Comparison of ENCODE assay signal across 8 cellular contexts in genomic region chr2:168192839-168193616, GRCh38. TPM values are rescaled to one million over a fixed set of nuclear protein-coding genes. Genes with fewer than 3 reads are reported as not detected.
A peak's percentile ranks its signal among the peaks of the same experiment; 100 is the strongest.
DNase-seq lines count a peak whose midpoint lies in the region; ATAC-seq and TF ChIP-seq lines count a peak whose summit lies in the region.

No MANE protein-coding gene starts in this region.

- H4K20me1 ChIP-seq in DOHH2 (ENCODE audit: control insufficient read depth, insufficient read depth, low read depth, low read length): no peaks in the 10 kb centered on the region

- H3K36me3 Mint-ChIP-seq in activated T-cell treated with anti-CD3 and anti-CD28 coated beads, Interleukin-2, amount 50 U/mL, for 72 hours (ENCODE audit: insufficient read depth in 2 of 2): no peaks in the 10 kb centered on the region

- no peak overlapping the region for H3K27ac ChIP-seq in DOHH2 (ENCODE audit: low read depth, low read length)
- H3K27ac ChIP-seq in mucosa of rectum (ENCODE audit: low read depth in 2 of 2, low read length in 2 of 2): peak overlapping the region; percentile 77 to 89

- intact Hi-C loops in head of caudate nucleus (cut with DNase I): no loop called here

- H3K9me3 ChIP-seq in DOHH2 (ENCODE audit: control insufficient read depth, insufficient read depth, low read length) (no peaks in the 10 kb centered on the region), mucosa of rectum (ENCODE audit: control insufficient read depth in 2 of 2, low read length in 2 of 2) (no peaks in the 10 kb centered on the region)

- no peaks in the 10 kb centered on the region for H3K9me2 ChIP-seq in DOHH2 (replicated peaks; ENCODE audit: control insufficient read depth, low read length)

- H3K79me2 ChIP-seq in DOHH2 (ENCODE audit: control insufficient read depth, low read length): peaks cover 15% of the 10 kb centered on the region

- H3K4me2 ChIP-seq in DOHH2 (ENCODE audit: low read length): peak overlapping the region; percentile 42

- H3K27me3 ChIP-seq in DOHH2 (ENCODE audit: control insufficient read depth, low read length) (no peaks in the 10 kb centered on the region), mucosa of rectum (ENCODE audit: control insufficient read depth in 2 of 2, insufficient read depth in 2 of 2, low read length in 2 of 2) (no peaks in the 10 kb centered on the region)

- H3F3A ChIP-seq in DOHH2 (ENCODE audit: control insufficient read depth, insufficient read depth): no peaks in the 10 kb centered on the region

- H3K4me3 ChIP-seq in DOHH2 (ENCODE audit: low read length) (peak overlapping the region; percentile 25; the same call in 1 of the 2 replicates), mucosa of rectum (ENCODE audit: low read length in 2 of 2) (no peak overlapping the region)

- TF ChIP-seq CTCF in DOHH2 (IDR thresholded peaks at IDR 0.05; ENCODE audit: low read depth, low read length, poor library complexity, severe bottlenecking): no peak

- H3K4me1 ChIP-seq in DOHH2 (ENCODE audit: control insufficient read depth, low read length) (peaks cover 31% of the 10 kb centered on the region), mucosa of rectum (ENCODE audit: control insufficient read depth in 2 of 2, insufficient read depth in 2 of 2, low read length in 2 of 2) (peaks cover 47 to 61% of the 10 kb centered on the region in 2 donors)

- DNase-seq in NCI-H2029 treated with DMSO at 0.1 percent for 48 hours (lab: John Stamatoyannopoulos, UW) (peak; percentile 67), NCI-H345 treated with DMSO at 0.1 percent for 48 hours (lab: John Stamatoyannopoulos, UW; ENCODE audit: unreplicated experiment) (no peak), head of caudate nucleus (no peak)
- peak; percentile 56 to 59 for DNase-seq in activated T-cell treated with anti-CD3 and anti-CD28 coated beads, Interleukin-2, amount 50 U/mL, for 72 hours

- H3K9ac ChIP-seq in mucosa of rectum (ENCODE audit: low read depth in 1 of 2, low read length in 2 of 2): peak overlapping the region in 1 of 2 donors; percentile 41

- H3K27ac Mint-ChIP-seq in activated T-cell treated with anti-CD3 and anti-CD28 coated beads, Interleukin-2, amount 50 U/mL, for 72 hours: peak overlapping the region; percentile 87

- ATAC-seq in activated T-cell treated with anti-CD3 and anti-CD28 coated beads, Interleukin-2, amount 50 U/mL, for 72 hours (replicated peaks in 1 of 2): peak; percentile 79 to 83
- ATAC-seq in GM18868 (IDR thresholded peaks at IDR 0.05; ENCODE audit: unreplicated experiment) (no peak), HG03045 (IDR thresholded peaks at IDR 0.05; ENCODE audit: unreplicated experiment) (no peak)

- peaks cover 77% of the 10 kb centered on the region for H3K4me1 Mint-ChIP-seq in activated T-cell treated with anti-CD3 and anti-CD28 coated beads, Interleukin-2, amount 50 U/mL, for 72 hours (ENCODE audit: low read depth)

- H3K27me3 Mint-ChIP-seq in activated T-cell treated with anti-CD3 and anti-CD28 coated beads, Interleukin-2, amount 50 U/mL, for 72 hours (ENCODE audit: low read depth): no peaks in the 10 kb centered on the region

- peak overlapping the region; percentile 66 to 74 for H3K4me3 Mint-ChIP-seq in activated T-cell treated with anti-CD3 and anti-CD28 coated beads, Interleukin-2, amount 50 U/mL, for 72 hours

- no peaks in the 10 kb centered on the region for H3K36me3 ChIP-seq in DOHH2 (ENCODE audit: control insufficient read depth, low read length)
- no peaks in the 10 kb centered on the region for H3K36me3 ChIP-seq in mucosa of rectum (ENCODE audit: control insufficient read depth in 2 of 2, insufficient read depth in 2 of 2, low read length in 2 of 2)

- H3K9me3 Mint-ChIP-seq in activated T-cell treated with anti-CD3 and anti-CD28 coated beads, Interleukin-2, amount 50 U/mL, for 72 hours: no peaks in the 10 kb centered on the region

RNA-seq across cellular contexts. Expression of gene STK39, which starts 54.4 kb away (rescaled TPM):
- 10 to 100 TPM; 37.1 to 41.0 TPM for total RNA-seq in activated T-cell treated with anti-CD3 and anti-CD28 coated beads, Interleukin-2, amount 50 U/mL, for 72 hours

Comparison
In these comparisons a context has a peak if more than half of its experiments do, and no peak if none do; other contexts are left out.
1. DNase-seq: peak in NCI-H2029 treated with DMSO at 0.1 percent for 48 hours (single experiment) and activated T-cell treated with anti-CD3 and anti-CD28 coated beads, Interleukin-2, amount 50 U/mL, for 72 hours (2 of 2); none in NCI-H345 treated with DMSO at 0.1 percent for 48 hours (single experiment) and head of caudate nucleus (0 of 42).
2. ATAC-seq: peak in activated T-cell treated with anti-CD3 and anti-CD28 coated beads, Interleukin-2, amount 50 U/mL, for 72 hours (2 of 2); none in GM18868 (single experiment) and HG03045 (single experiment).